ENCODE assay signal across 8 cellular contexts in genomic region chr9:128683340-128684064, GRCh38. TPM values are rescaled to one million over a fixed set of nuclear protein-coding genes. Genes with fewer than 3 reads are reported as not detected.
A peak's percentile ranks its signal among the peaks of the same experiment; 100 is the strongest.
DNase-seq lines count a peak whose midpoint lies in the region; ATAC-seq, FAIRE-seq and TF ChIP-seq lines count a peak whose summit lies in the region.

No MANE protein-coding gene starts in this region.

- DNase-seq in AG08396 (ENCODE audit: low spot score) (peak; percentile 27), NCI-H82 (lab: John Stamatoyannopoulos, UW) (peak; percentile 85), astrocyte (ENCODE audit: low read depth) (no peak)

- TF ChIP-seq POLR2A in GM15510 (IDR thresholded peaks at IDR 0.05; ENCODE audit: borderline replicate concordance, extremely low read depth, insufficient read length): peak; percentile 68

- H3K36me3 Mint-ChIP-seq in astrocyte (ENCODE audit: low read depth, unreplicated experiment): peaks cover 4% of the 10 kb centered on the region

- no peaks in the 10 kb centered on the region for H3K27me3 Mint-ChIP-seq in astrocyte (ENCODE audit: low read depth, unreplicated experiment)

- H3K79me2 ChIP-seq in astrocyte (ENCODE audit: insufficient read depth, low read length): peaks cover 7% of the 10 kb centered on the region

- H3K27me3 ChIP-seq in astrocyte (ENCODE audit: insufficient read depth, low read length) (no peaks in the 10 kb centered on the region), iPS-20b (ENCODE audit: insufficient read depth, low read length) (no peaks in the 10 kb centered on the region)

- peak overlapping the region; percentile 97 for H3K4me2 ChIP-seq in astrocyte (ENCODE audit: low read length)

- H3K27ac ChIP-seq in astrocyte (ENCODE audit: low read depth, low read length) (peak overlapping the region; percentile 61), iPS-20b (ENCODE audit: low read length) (peak overlapping the region; percentile 100), skin epidermis (peak overlapping the region; percentile 72 to 97 (median 88))

- no peaks in the 10 kb centered on the region for H3K9me3 Mint-ChIP-seq in astrocyte (ENCODE audit: unreplicated experiment)

- no peak for TF ChIP-seq CTCF in astrocyte (IDR thresholded peaks at IDR 0.05; ENCODE audit: insufficient read depth, low read depth, low read length)

- H3K9me3 ChIP-seq in astrocyte (ENCODE audit: insufficient read depth, low read depth, low read length) (no peaks in the 10 kb centered on the region), iPS-20b (ENCODE audit: insufficient read depth, low read depth, low read length) (no peaks in the 10 kb centered on the region)

- H3K9ac ChIP-seq in astrocyte (ENCODE audit: low read length) (peak overlapping the region; percentile 85), iPS-20b (ENCODE audit: low read depth, low read length) (peak overlapping the region; percentile 100)

- H3K36me3 ChIP-seq in astrocyte (ENCODE audit: insufficient read depth, low read length) (no peaks in the 10 kb centered on the region), iPS-20b (ENCODE audit: insufficient read depth, low read depth, low read length) (peaks cover 29% of the 10 kb centered on the region)

- peak overlapping the region; percentile 95 for H3K27ac Mint-ChIP-seq in astrocyte (ENCODE audit: unreplicated experiment)

- H3K4me3 ChIP-seq in astrocyte (ENCODE audit: insufficient read depth, low read depth, low read length): peak overlapping the region; percentile 73
- peak overlapping the region; percentile 99 for H3K4me3 ChIP-seq in iPS-20b (ENCODE audit: low read length)
- H3K4me3 ChIP-seq in skin epidermis: peak overlapping the region; percentile 39 to 70 (median 65)

- H2AFZ ChIP-seq in astrocyte (ENCODE audit: low read depth, low read length): peak overlapping the region; percentile 78

- peak overlapping the region; percentile 98 for H3K4me3 Mint-ChIP-seq in astrocyte (ENCODE audit: unreplicated experiment)

- H3K4me1 ChIP-seq in astrocyte (ENCODE audit: insufficient read depth, low read length) (peaks cover 23% of the 10 kb centered on the region), iPS-20b (ENCODE audit: insufficient read depth, low read length) (peaks cover 5% of the 10 kb centered on the region)

- H4K20me1 ChIP-seq in astrocyte (ENCODE audit: insufficient read depth, low read length): no peaks in the 10 kb centered on the region

- no peak for FAIRE-seq in astrocyte (lab: Jason Lieb, UNC)

- H3K4me1 Mint-ChIP-seq in astrocyte (ENCODE audit: low read depth, unreplicated experiment): peaks cover 31% of the 10 kb centered on the region

- no peak for ATAC-seq in GM19395 (IDR thresholded peaks at IDR 0.05; ENCODE audit: unreplicated experiment)
- no peak for ATAC-seq in HG02870 (IDR thresholded peaks at IDR 0.05; ENCODE audit: unreplicated experiment)

RNA-seq across cellular contexts. Expression of gene SET, which starts 5.5 kb away (rescaled TPM):
- 361 and 397 TPM in 2 replicates for total RNA-seq in astrocyte

RNA-seq across cellular contexts. Expression of gene PKN3, which starts 18.8 kb away (rescaled TPM):
- total RNA-seq in astrocyte: 2.3 and 3.1 TPM in 2 replicates

RNA-seq across cellular contexts. Expression of gene DYNC2I2, which starts 26.9 kb away (rescaled TPM):
- total RNA-seq in astrocyte: 19.5 and 20.6 TPM in 2 replicates

RNA-seq across cellular contexts. Expression of gene ZDHHC12, which starts 40.4 kb away (rescaled TPM):
- 21.8 and 23.7 TPM in 2 replicates for total RNA-seq in astrocyte
